In genomic region chr13:20426766-20427448, GRCh38 we compare ENCODE assay signal across 1 cellular context.
TF ChIP-seq lines count a peak whose summit lies in the region.

No MANE protein-coding gene starts in this region.

TF ChIP-seq in K562, 482 proteins besides CTCF, POLR2A, EP300 and RAD21 (continued from another document):
- no peak for TF ChIP-seq CREB3L1 (IDR thresholded peaks at IDR 0.05; ENCODE audit: borderline replicate concordance, low read depth)
- TF ChIP-seq RBM14 (IDR thresholded peaks at IDR 0.05; ENCODE audit: borderline replicate concordance, insufficient read depth, low read depth, low read length): no peak
- peak; percentile 84 for TF ChIP-seq RAD51 (IDR thresholded peaks at IDR 0.05; ENCODE audit: borderline replicate concordance, low read depth)
